1 cellular context compared by ENCODE assay signal in genomic region chr14:68447581-68448281, GRCh38.
TF ChIP-seq lines count a peak whose summit lies in the region.

No MANE protein-coding gene starts in this region.

TF ChIP-seq in H1, 55 proteins besides CTCF, POLR2A, EP300 and RAD21:
- TF ChIP-seq ASH2L (IDR thresholded peaks at IDR 0.05; ENCODE audit: low read length) (no peak), RBBP5 (IDR thresholded peaks at IDR 0.05; ENCODE audit: borderline replicate concordance, low read depth, low read length) (no peak), KDM5A (IDR thresholded peaks at IDR 0.05; ENCODE audit: low read length) (no peak), RNF2 (IDR thresholded peaks at IDR 0.05; ENCODE audit: borderline replicate concordance, low read depth, low read length, missing control alignments, poor library complexity, severe bottlenecking) (no peak), EGR1 (IDR thresholded peaks at IDR 0.05; ENCODE audit: borderline replicate concordance, low read depth, low read length) (no peak), CEBPB (IDR thresholded peaks at IDR 0.05; ENCODE audit: low read depth, low read length) (no peak), BRCA1 (IDR thresholded peaks at IDR 0.05; ENCODE audit: low read depth, low read length) (no peak), YY1 (IDR thresholded peaks at IDR 0.05; ENCODE audit: low read depth, low read length) (no peak), MAX (IDR thresholded peaks at IDR 0.05) (no peak), TCF12 (IDR thresholded peaks at IDR 0.05; ENCODE audit: low read depth, low read length) (no peak), POU5F1 (IDR thresholded peaks at IDR 0.05; ENCODE audit: low read depth, low read length) (no peak)
